Comparison of ENCODE assay signal across 1 cellular context in genomic region chr12:32397703-32398102, GRCh38.
TF ChIP-seq lines count a peak whose summit lies in the region.

No MANE protein-coding gene starts in this region.

TF ChIP-seq in H1, 55 proteins besides CTCF, POLR2A, EP300 and RAD21 (continued from another document):
- TF ChIP-seq EGR1 (IDR thresholded peaks at IDR 0.05; ENCODE audit: borderline replicate concordance, low read depth, low read length) (no peak), POU5F1 (IDR thresholded peaks at IDR 0.05; ENCODE audit: low read depth, low read length) (no peak), SP1 (IDR thresholded peaks at IDR 0.05; ENCODE audit: low read depth, low read length) (no peak), YY1 (IDR thresholded peaks at IDR 0.05; ENCODE audit: low read depth, low read length) (0 out of 2 replicates have a peak, but pooled peaks have one; percentile 66), RFX5 (IDR thresholded peaks at IDR 0.05; ENCODE audit: borderline replicate concordance, low read depth, low read length) (no peak)
